ENCODE assay signal across 1 cellular context in the genomic region with DNA sequence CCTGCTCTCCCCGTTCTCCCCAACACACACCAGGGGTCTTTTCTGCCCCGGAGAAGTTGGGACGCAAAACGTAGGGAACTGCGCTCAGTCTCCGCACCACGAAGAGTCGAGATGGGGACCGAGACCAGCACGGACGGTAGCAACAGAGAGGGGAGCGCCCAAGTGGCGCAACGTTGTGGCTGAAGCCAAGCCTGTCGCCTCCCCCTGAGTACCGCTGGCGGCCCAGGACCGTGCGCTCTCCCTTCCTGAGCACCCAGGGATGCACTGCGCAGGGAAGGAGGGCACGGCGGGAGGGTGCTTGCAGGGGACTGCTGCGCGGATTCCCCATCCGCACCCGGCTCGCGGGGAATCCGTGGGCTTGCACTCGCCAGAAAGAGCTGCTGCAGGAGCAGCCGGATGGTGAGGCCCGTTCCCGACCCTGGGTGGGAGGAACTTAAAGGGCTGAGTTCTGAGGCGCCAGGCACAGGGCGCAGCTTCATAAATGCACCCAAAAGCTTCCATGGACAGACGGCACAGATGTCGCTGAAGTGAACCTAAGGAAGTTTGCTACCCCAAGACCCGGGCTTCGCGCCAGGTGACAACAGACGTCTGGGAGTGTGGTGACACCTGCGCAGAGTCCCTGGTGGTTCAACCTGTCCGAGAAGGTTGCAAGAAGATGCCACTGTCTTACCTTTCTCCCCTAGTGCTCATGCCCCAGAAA.
TF ChIP-seq lines count a peak whose summit lies in the region.

No MANE protein-coding gene starts in this region.

TF ChIP-seq in IMR-90, 13 proteins besides CTCF, POLR2A, EP300 and RAD21:
- TF ChIP-seq CEBPB (IDR thresholded peaks at IDR 0.05; ENCODE audit: low read depth, low read length) (peak; percentile 50; the same call in 1 of the 2 replicates), SMC3 (IDR thresholded peaks at IDR 0.05; ENCODE audit: low read depth, low read length) (no peak)
TF ChIP-seq in IMR-90: peak in this region for 1.
